1 cellular context compared by ENCODE assay signal in genomic region chr4:83010111-83010521, GRCh38.
TF ChIP-seq lines count a peak whose summit lies in the region.

No MANE protein-coding gene starts in this region.

TF ChIP-seq in HCT116, 20 proteins besides CTCF, POLR2A, EP300 and RAD21 (continued from another document):
- no peak for TF ChIP-seq ZFX (IDR thresholded peaks at IDR 0.05)
- TF ChIP-seq YY1 (IDR thresholded peaks at IDR 0.05; ENCODE audit: extremely low read depth, insufficient replicate concordance, low read depth, low read length), result no peak
- no peak for TF ChIP-seq POLR2AphosphoS5 (IDR thresholded peaks at IDR 0.05; ENCODE audit: low read depth, low read length)
- TF ChIP-seq EGR1 (IDR thresholded peaks at IDR 0.05; ENCODE audit: low read depth), result no peak
- TF ChIP-seq, protein P1, sequence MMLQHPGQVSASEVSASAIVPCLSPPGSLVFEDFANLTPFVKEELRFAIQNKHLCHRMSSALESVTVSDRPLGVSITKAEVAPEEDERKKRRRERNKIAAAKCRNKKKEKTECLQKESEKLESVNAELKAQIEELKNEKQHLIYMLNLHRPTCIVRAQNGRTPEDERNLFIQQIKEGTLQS (IDR thresholded peaks at IDR 0.05), result no peak
